ENCODE assay signal across 1 cellular context in the genomic region with DNA sequence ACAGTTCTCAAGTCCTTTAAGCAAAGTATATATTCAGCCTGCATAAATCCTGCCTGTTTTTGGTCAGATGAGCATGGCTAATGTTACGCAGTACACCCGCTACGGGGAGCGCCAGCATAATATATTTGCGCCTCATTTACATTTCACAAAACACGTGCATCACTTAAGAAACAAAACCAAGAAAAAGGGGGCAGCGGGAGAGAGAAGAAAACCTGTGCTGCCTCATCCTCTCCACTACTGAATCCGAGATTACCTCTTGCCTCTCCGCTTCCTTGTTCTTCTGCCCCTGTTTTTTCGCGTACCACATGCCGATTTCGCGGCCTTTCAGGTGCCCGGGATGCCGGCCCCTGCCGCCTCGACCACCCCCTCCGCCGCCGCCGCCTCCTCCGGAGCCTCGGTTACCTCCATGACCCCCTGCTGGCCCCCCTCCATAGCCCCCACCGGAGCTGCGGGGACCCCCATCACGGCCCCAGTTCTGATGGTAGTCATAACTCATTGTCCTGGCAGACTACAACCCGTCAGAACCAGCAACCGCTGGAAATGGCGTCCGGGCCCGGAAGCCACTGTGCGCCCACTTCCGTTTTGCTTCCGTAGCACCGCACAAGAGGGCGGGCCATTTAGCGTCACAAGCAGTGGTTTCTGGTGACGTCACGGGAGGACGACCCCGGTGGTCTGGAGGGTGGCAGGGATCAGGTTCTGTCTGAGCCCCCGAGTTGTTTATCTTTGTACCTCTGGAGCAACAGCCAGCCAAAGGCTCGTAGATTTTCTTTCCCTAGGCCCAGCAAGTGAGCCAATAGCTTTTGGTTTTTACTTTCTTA.
TF ChIP-seq lines count a peak whose summit lies in the region.

A gene with protein sequence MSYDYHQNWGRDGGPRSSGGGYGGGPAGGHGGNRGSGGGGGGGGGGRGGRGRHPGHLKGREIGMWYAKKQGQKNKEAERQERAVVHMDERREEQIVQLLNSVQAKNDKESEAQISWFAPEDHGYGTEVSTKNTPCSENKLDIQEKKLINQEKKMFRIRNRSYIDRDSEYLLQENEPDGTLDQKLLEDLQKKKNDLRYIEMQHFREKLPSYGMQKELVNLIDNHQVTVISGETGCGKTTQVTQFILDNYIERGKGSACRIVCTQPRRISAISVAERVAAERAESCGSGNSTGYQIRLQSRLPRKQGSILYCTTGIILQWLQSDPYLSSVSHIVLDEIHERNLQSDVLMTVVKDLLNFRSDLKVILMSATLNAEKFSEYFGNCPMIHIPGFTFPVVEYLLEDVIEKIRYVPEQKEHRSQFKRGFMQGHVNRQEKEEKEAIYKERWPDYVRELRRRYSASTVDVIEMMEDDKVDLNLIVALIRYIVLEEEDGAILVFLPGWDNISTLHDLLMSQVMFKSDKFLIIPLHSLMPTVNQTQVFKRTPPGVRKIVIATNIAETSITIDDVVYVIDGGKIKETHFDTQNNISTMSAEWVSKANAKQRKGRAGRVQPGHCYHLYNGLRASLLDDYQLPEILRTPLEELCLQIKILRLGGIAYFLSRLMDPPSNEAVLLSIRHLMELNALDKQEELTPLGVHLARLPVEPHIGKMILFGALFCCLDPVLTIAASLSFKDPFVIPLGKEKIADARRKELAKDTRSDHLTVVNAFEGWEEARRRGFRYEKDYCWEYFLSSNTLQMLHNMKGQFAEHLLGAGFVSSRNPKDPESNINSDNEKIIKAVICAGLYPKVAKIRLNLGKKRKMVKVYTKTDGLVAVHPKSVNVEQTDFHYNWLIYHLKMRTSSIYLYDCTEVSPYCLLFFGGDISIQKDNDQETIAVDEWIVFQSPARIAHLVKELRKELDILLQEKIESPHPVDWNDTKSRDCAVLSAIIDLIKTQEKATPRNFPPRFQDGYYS (minus strand): TSS at position 567 of the 818 bp plus-strand sequence. CDS start 71 bp downstream, at position 496.

TF ChIP-seq in HEK293, 187 proteins besides CTCF, POLR2A, EP300 and RAD21 (continued from another document and continues in another):
- no peak for TF ChIP-seq ZNF366 (tag by site-specific recombination; conservative IDR thresholded peaks at IDR 0.05)
- TF ChIP-seq, protein P1, sequence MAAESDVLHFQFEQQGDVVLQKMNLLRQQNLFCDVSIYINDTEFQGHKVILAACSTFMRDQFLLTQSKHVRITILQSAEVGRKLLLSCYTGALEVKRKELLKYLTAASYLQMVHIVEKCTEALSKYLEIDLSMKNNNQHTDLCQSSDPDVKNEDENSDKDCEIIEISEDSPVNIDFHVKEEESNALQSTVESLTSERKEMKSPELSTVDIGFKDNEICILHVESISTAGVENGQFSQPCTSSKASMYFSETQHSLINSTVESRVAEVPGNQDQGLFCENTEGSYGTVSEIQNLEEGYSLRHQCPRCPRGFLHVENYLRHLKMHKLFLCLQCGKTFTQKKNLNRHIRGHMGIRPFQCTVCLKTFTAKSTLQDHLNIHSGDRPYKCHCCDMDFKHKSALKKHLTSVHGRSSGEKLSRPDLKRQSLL (tag by site-specific recombination; IDR thresholded peaks at IDR 0.05), result no peak
- TF ChIP-seq ZNF776 (tag by site-specific recombination; IDR thresholded peaks at IDR 0.05; ENCODE audit: borderline replicate concordance), result no peak
- TF ChIP-seq ZNF140 (tag by site-specific recombination; IDR thresholded peaks at IDR 0.05), result no peak
- TF ChIP-seq, protein P2, sequence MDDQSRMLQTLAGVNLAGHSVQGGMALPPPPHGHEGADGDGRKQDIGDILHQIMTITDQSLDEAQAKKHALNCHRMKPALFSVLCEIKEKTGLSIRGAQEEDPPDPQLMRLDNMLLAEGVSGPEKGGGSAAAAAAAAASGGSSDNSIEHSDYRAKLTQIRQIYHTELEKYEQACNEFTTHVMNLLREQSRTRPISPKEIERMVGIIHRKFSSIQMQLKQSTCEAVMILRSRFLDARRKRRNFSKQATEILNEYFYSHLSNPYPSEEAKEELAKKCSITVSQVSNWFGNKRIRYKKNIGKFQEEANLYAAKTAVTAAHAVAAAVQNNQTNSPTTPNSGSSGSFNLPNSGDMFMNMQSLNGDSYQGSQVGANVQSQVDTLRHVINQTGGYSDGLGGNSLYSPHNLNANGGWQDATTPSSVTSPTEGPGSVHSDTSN (CRISPR knock-in tag; IDR thresholded peaks at IDR 0.05), result no peak
- no peak for TF ChIP-seq ZNF16 (tag by site-specific recombination; IDR thresholded peaks at IDR 0.05; ENCODE audit: low read depth)
- no peak for TF ChIP-seq ZNF571 (tag by site-specific recombination; IDR thresholded peaks at IDR 0.05)
- 0 out of 2 replicates have a peak, but pooled peaks have one; percentile 7 for TF ChIP-seq ZNF394 (tag by site-specific recombination; IDR thresholded peaks at IDR 0.05; ENCODE audit: borderline replicate concordance)
- no peak for TF ChIP-seq ZNF548 (tag by site-specific recombination; IDR thresholded peaks at IDR 0.05)
- no peak for TF ChIP-seq ZNF514 (tag by site-specific recombination; IDR thresholded peaks at IDR 0.05)
- no peak for TF ChIP-seq GFI1B (tag by site-specific recombination; IDR thresholded peaks at IDR 0.05)
- no peak for TF ChIP-seq ZBTB1 (tag by site-specific recombination; IDR thresholded peaks at IDR 0.05)
- no peak for TF ChIP-seq ZNF133 (tag by site-specific recombination; IDR thresholded peaks at IDR 0.05)
- no peak for TF ChIP-seq ZFP41 (tag by site-specific recombination; IDR thresholded peaks at IDR 0.05; ENCODE audit: borderline replicate concordance)
- TF ChIP-seq, protein P3, sequence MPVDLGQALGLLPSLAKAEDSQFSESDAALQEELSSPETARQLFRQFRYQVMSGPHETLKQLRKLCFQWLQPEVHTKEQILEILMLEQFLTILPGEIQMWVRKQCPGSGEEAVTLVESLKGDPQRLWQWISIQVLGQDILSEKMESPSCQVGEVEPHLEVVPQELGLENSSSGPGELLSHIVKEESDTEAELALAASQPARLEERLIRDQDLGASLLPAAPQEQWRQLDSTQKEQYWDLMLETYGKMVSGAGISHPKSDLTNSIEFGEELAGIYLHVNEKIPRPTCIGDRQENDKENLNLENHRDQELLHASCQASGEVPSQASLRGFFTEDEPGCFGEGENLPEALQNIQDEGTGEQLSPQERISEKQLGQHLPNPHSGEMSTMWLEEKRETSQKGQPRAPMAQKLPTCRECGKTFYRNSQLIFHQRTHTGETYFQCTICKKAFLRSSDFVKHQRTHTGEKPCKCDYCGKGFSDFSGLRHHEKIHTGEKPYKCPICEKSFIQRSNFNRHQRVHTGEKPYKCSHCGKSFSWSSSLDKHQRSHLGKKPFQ (tag by site-specific recombination; IDR thresholded peaks at IDR 0.05), result no peak
- no peak for TF ChIP-seq ZNF169 (tag by site-specific recombination; IDR thresholded peaks at IDR 0.05)
- TF ChIP-seq, protein P4, sequence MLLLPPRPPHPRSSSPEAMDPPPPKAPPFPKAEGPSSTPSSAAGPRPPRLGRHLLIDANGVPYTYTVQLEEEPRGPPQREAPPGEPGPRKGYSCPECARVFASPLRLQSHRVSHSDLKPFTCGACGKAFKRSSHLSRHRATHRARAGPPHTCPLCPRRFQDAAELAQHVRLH (tag by site-specific recombination; IDR thresholded peaks at IDR 0.05), result no peak
- no peak for TF ChIP-seq ZNF473 (tag by site-specific recombination; IDR thresholded peaks at IDR 0.05)
- no peak for TF ChIP-seq ZNF266 (tag by site-specific recombination; IDR thresholded peaks at IDR 0.05; ENCODE audit: low read depth)
- TF ChIP-seq ZNF777 (tag by site-specific recombination; IDR thresholded peaks at IDR 0.05; ENCODE audit: borderline replicate concordance), result no peak
- peak; percentile 50; the same call in 1 of the 2 replicates for TF ChIP-seq ZBTB7A (tag by site-specific recombination; IDR thresholded peaks at IDR 0.05; ENCODE audit: low read depth)
- TF ChIP-seq ZNF221 (tag by site-specific recombination; IDR thresholded peaks at IDR 0.05; ENCODE audit: borderline replicate concordance), result no peak
- no peak for TF ChIP-seq ZNF138 (tag by site-specific recombination; IDR thresholded peaks at IDR 0.05; ENCODE audit: borderline replicate concordance)
- TF ChIP-seq ZNF549 (tag by site-specific recombination; IDR thresholded peaks at IDR 0.05), result no peak
- TF ChIP-seq, protein P5, sequence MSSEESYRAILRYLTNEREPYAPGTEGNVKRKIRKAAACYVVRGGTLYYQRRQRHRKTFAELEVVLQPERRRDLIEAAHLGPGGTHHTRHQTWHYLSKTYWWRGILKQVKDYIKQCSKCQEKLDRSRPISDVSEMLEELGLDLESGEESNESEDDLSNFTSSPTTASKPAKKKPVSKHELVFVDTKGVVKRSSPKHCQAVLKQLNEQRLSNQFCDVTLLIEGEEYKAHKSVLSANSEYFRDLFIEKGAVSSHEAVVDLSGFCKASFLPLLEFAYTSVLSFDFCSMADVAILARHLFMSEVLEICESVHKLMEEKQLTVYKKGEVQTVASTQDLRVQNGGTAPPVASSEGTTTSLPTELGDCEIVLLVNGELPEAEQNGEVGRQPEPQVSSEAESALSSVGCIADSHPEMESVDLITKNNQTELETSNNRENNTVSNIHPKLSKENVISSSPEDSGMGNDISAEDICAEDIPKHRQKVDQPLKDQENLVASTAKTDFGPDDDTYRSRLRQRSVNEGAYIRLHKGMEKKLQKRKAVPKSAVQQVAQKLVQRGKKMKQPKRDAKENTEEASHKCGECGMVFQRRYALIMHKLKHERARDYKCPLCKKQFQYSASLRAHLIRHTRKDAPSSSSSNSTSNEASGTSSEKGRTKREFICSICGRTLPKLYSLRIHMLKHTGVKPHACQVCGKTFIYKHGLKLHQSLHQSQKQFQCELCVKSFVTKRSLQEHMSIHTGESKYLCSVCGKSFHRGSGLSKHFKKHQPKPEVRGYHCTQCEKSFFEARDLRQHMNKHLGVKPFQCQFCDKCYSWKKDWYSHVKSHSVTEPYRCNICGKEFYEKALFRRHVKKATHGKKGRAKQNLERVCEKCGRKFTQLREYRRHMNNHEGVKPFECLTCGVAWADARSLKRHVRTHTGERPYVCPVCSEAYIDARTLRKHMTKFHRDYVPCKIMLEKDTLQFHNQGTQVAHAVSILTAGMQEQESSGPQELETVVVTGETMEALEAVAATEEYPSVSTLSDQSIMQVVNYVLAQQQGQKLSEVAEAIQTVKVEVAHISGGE (tag by site-specific recombination; conservative IDR thresholded peaks at IDR 0.05; ENCODE audit: low read depth), result peak; percentile 84
- no peak for TF ChIP-seq SETDB1 (IDR thresholded peaks at IDR 0.05; ENCODE audit: insufficient read length, low read length)
- no peak for TF ChIP-seq ZNF341 (tag by site-specific recombination; IDR thresholded peaks at IDR 0.05; ENCODE audit: low read depth)
- TF ChIP-seq ZNF324 (tag by site-specific recombination; IDR thresholded peaks at IDR 0.05), result no peak
- no peak for TF ChIP-seq ZNF558 (tag by site-specific recombination; IDR thresholded peaks at IDR 0.05)
- TF ChIP-seq ZNF664 (tag by site-specific recombination; IDR thresholded peaks at IDR 0.05), result no peak
- TF ChIP-seq ZSCAN30 (tag by site-specific recombination; IDR thresholded peaks at IDR 0.05), result no peak
- no peak for TF ChIP-seq ZNF510 (tag by site-specific recombination; IDR thresholded peaks at IDR 0.05; ENCODE audit: insufficient replicate concordance)
- TF ChIP-seq, protein P6, sequence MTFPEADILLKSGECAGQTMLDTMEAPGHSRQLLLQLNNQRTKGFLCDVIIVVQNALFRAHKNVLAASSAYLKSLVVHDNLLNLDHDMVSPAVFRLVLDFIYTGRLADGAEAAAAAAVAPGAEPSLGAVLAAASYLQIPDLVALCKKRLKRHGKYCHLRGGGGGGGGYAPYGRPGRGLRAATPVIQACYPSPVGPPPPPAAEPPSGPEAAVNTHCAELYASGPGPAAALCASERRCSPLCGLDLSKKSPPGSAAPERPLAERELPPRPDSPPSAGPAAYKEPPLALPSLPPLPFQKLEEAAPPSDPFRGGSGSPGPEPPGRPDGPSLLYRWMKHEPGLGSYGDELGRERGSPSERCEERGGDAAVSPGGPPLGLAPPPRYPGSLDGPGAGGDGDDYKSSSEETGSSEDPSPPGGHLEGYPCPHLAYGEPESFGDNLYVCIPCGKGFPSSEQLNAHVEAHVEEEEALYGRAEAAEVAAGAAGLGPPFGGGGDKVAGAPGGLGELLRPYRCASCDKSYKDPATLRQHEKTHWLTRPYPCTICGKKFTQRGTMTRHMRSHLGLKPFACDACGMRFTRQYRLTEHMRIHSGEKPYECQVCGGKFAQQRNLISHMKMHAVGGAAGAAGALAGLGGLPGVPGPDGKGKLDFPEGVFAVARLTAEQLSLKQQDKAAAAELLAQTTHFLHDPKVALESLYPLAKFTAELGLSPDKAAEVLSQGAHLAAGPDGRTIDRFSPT (tag by site-specific recombination; IDR thresholded peaks at IDR 0.05), result peak; percentile 11; the same call in 1 of the 2 replicates
- TF ChIP-seq ZNF292 (tag by site-specific recombination; IDR thresholded peaks at IDR 0.05; ENCODE audit: borderline replicate concordance, low read depth), result no peak
- TF ChIP-seq HOXA7 (CRISPR knock-in tag; IDR thresholded peaks at IDR 0.05; ENCODE audit: borderline replicate concordance), result no peak
- TF ChIP-seq GLI2 (tag by site-specific recombination; IDR thresholded peaks at IDR 0.05; ENCODE audit: borderline replicate concordance, low read depth), result no peak
- TF ChIP-seq ZNF660 (tag by site-specific recombination; IDR thresholded peaks at IDR 0.05), result no peak
- TF ChIP-seq ZNF670 (tag by site-specific recombination; IDR thresholded peaks at IDR 0.05; ENCODE audit: low read depth), result no peak
- TF ChIP-seq, protein P7, sequence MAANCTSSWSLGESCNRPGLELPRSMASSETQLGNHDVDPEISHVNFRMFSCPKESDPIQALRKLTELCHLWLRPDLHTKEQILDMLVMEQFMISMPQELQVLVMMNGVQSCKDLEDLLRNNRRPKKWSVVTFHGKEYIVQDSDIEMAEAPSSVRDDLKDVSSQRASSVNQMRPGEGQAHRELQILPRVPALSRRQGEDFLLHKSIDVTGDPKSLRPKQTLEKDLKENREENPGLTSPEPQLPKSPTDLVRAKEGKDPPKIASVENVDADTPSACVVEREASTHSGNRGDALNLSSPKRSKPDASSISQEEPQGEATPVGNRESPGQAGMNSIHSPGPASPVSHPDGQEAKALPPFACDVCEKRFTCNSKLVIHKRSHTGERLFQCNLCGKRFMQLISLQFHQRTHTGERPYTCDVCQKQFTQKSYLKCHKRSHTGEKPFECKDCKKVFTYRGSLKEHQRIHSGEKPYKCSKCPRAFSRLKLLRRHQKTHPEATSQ (tag by site-specific recombination; IDR thresholded peaks at IDR 0.05), result no peak
- TF ChIP-seq ZNF112 (tag by site-specific recombination; IDR thresholded peaks at IDR 0.05), result no peak
- no peak for TF ChIP-seq ZNF214 (tag by site-specific recombination; IDR thresholded peaks at IDR 0.05; ENCODE audit: borderline replicate concordance)
- TF ChIP-seq ZNF555 (tag by site-specific recombination; conservative IDR thresholded peaks at IDR 0.05), result no peak
- TF ChIP-seq ZNF530 (tag by site-specific recombination; IDR thresholded peaks at IDR 0.05; ENCODE audit: low read depth), result no peak
- no peak for TF ChIP-seq MZF1 (tag by site-specific recombination; IDR thresholded peaks at IDR 0.05; ENCODE audit: borderline replicate concordance)
- TF ChIP-seq ZNF837 (tag by site-specific recombination; IDR thresholded peaks at IDR 0.05), result no peak
- TF ChIP-seq ZNF785 (tag by site-specific recombination; IDR thresholded peaks at IDR 0.05), result no peak
- no peak for TF ChIP-seq ZNF354C (tag by site-specific recombination; IDR thresholded peaks at IDR 0.05; ENCODE audit: borderline replicate concordance, low read depth)
- no peak for TF ChIP-seq ZNF624 (tag by site-specific recombination; IDR thresholded peaks at IDR 0.05)
- no peak for TF ChIP-seq KLF16 (tag by site-specific recombination; IDR thresholded peaks at IDR 0.05)
- no peak for TF ChIP-seq TCF7L2 (IDR thresholded peaks at IDR 0.05; ENCODE audit: borderline replicate concordance, low read depth, low read length)
- TF ChIP-seq ZNF426 (tag by site-specific recombination; IDR thresholded peaks at IDR 0.05), result no peak
